8 cellular contexts compared by ENCODE assay signal in the genomic region with DNA sequence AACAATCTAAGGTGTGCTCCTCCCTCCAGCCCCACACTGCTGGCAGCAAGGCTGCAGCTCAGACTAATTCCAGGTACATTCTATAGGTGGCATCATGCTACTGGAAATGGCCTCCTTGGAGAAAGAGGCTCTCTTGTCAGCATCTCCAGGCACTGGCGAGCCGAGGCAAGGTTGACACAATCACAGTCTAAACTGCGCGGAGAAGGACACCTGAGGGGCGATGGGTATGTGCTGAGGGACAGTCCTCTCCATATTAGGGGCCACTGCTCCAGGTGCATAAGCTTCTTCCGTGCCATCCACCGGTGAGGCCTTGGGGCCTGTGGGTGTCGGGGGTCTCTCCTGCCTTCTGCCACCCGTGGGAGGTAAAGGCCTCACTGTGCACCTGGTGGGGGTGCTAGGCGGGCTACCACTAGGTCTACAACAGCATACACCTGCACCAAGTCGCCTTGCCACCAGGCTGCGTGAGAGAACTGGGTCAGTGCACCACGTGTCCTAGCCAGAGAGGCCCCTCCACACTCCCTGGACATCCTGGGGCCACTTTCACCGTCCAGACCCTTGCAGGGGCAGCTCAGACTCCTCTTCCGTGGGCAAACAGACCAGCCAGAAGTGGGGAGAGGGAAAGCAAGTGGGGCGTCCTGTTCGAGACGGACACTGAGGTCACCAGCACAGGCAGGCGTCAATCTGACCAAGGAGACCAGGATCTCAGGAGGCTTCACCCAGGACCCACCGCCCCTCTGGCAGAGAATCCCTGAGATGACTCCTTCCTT. TPM values are rescaled to one million over a fixed set of nuclear protein-coding genes. Genes with fewer than 3 reads are reported as not detected.
DNase-seq lines count a peak whose midpoint lies in the region; ATAC-seq and TF ChIP-seq lines count a peak whose summit lies in the region.

No MANE protein-coding gene starts in this region.

- intact Hi-C loops in heart left ventricle (cut with DNase I) = loop anchor here in 4 of 10 donors (2.0 to 10.0 kb wide), 6 partner anchors 30 to 183 kb away; a partner anchor contains a TSS
- intact Hi-C loops in testis (cut with DNase I; ENCODE audit: low total_unique reads) = no loop called here

- TF ChIP-seq CTCF in DND-41 (IDR thresholded peaks at IDR 0.05; ENCODE audit: borderline replicate concordance, extremely low read depth, low read length, poor library complexity, severe bottlenecking) = peak; percentile 64
- TF ChIP-seq CTCF in heart left ventricle (IDR thresholded peaks at IDR 0.05) = peak in 10 of 12 donors; percentile 14 to 47 (median 30)
- no peak for TF ChIP-seq CTCF in testis (IDR thresholded peaks at IDR 0.05)

- no peaks in the 10 kb centered on the region for H3K9me3 Mint-ChIP-seq in stimulated activated naive CD8-positive, alpha-beta T cell treated with anti-CD3 and anti-CD28 coated beads, Interleukin-15, amount 100 ng/mL, for 72 hours

- no peak overlapping the region for H2AFZ ChIP-seq in DND-41 (ENCODE audit: low read depth, low read length)

- H3K9ac ChIP-seq in DND-41 (ENCODE audit: low read depth, low read length) = no peak overlapping the region

- no peak for TF ChIP-seq EP300 in Ishikawa (IDR thresholded peaks at IDR 0.05; ENCODE audit: borderline replicate concordance)

- H3K27ac Mint-ChIP-seq in stimulated activated naive CD8-positive, alpha-beta T cell treated with anti-CD3 and anti-CD28 coated beads, Interleukin-15, amount 100 ng/mL, for 72 hours = no peak overlapping the region

- H3K9me3 ChIP-seq in DND-41 (ENCODE audit: insufficient read depth, low read length, severe bottlenecking) (no peaks in the 10 kb centered on the region), heart left ventricle (no peaks in the 10 kb centered on the region), testis (no peaks in the 10 kb centered on the region)

- peaks cover 82% of the 10 kb centered on the region for H3K27me3 Mint-ChIP-seq in stimulated activated naive CD8-positive, alpha-beta T cell treated with anti-CD3 and anti-CD28 coated beads, Interleukin-15, amount 100 ng/mL, for 72 hours

- H3K27ac ChIP-seq in DND-41 (ENCODE audit: low read length) (no peak overlapping the region), heart left ventricle (no peak overlapping the region), testis (no peak overlapping the region)

- H3K4me2 ChIP-seq in DND-41 (ENCODE audit: insufficient read depth, low read length) = no peak overlapping the region

- TF ChIP-seq POLR2A in heart left ventricle (IDR thresholded peaks at IDR 0.05) (no peak), testis (IDR thresholded peaks at IDR 0.05) (no peak)

- ATAC-seq in DND-41 (ENCODE audit: insufficient read depth, low read depth) (no peak), SK-N-SH treated with all-trans-retinoic acid at 6 μM for 48 hours (0 out of 3 replicates have a peak, but pooled peaks have one; percentile 4), heart left ventricle (peak; percentile 9 to 65 (median 42)), HG02798 (IDR thresholded peaks at IDR 0.05; ENCODE audit: poor library complexity, unreplicated experiment) (no peak), HG03439 (IDR thresholded peaks at IDR 0.05; ENCODE audit: unreplicated experiment) (no peak)
- peak; percentile 16 for ATAC-seq in stimulated activated naive CD8-positive, alpha-beta T cell treated with anti-CD3 and anti-CD28 coated beads, Interleukin-15, amount 100 ng/mL, for 72 hours

- peaks cover 78% of the 10 kb centered on the region for H3K4me1 Mint-ChIP-seq in stimulated activated naive CD8-positive, alpha-beta T cell treated with anti-CD3 and anti-CD28 coated beads, Interleukin-15, amount 100 ng/mL, for 72 hours

- H3K4me1 ChIP-seq in DND-41 (ENCODE audit: insufficient read depth, low read length) = peaks cover 59% of the 10 kb centered on the region
- peaks cover 0 to 51% (median 24%) of the 10 kb centered on the region in 12 donors for H3K4me1 ChIP-seq in heart left ventricle
- peaks cover 10% of the 10 kb centered on the region for H3K4me1 ChIP-seq in testis

- peak; percentile 96 for TF ChIP-seq RAD21 in Ishikawa (IDR thresholded peaks at IDR 0.05; ENCODE audit: low read depth)

- H3K4me3 Mint-ChIP-seq in stimulated activated naive CD8-positive, alpha-beta T cell treated with anti-CD3 and anti-CD28 coated beads, Interleukin-15, amount 100 ng/mL, for 72 hours = peak overlapping the region; percentile 47 to 67

- 30 to 50% (median 35%) methylated on average over 15 to 20 of the region's 20 CpGs for WGBS in heart left ventricle, 4 donors
- WGBS in testis, 2 donors = 20 to 24% methylated on average over 6 to 20 of the region's 20 CpGs

- DNase-seq in DND-41 (peak; percentile 39), heart left ventricle (no peak), testis (no peak)
- DNase-seq in stimulated activated naive CD8-positive, alpha-beta T cell treated with anti-CD3 and anti-CD28 coated beads, Interleukin-15, amount 100 ng/mL, for 72 hours = no peak

- H4K20me1 ChIP-seq in DND-41 (ENCODE audit: insufficient read depth, low read length) = no peaks in the 10 kb centered on the region

- peaks cover 1% of the 10 kb centered on the region; the same call in 1 of the 2 replicates for H3K79me2 ChIP-seq in DND-41 (ENCODE audit: insufficient read depth, low read length)

- H3K27me3 ChIP-seq in DND-41 (ENCODE audit: insufficient read depth, low read length, poor library complexity) = peaks cover 56% of the 10 kb centered on the region
- H3K27me3 ChIP-seq in heart left ventricle = peaks cover 75 to 94% (median 91%) of the 10 kb centered on the region in 9 donors
- H3K27me3 ChIP-seq in testis = peaks cover 6% of the 10 kb centered on the region

- no peak overlapping the region for H3K4me3 ChIP-seq in DND-41 (ENCODE audit: low read depth in 1 of 2, low read length in 2 of 2)
- H3K4me3 ChIP-seq in heart left ventricle = no peak overlapping the region
- no peak overlapping the region for H3K4me3 ChIP-seq in testis

- H3K36me3 ChIP-seq in DND-41 (ENCODE audit: insufficient read depth, low read length) (no peaks in the 10 kb centered on the region), heart left ventricle (no peaks in the 10 kb centered on the region), testis (ENCODE audit: low read depth, missing control alignments) (no peaks in the 10 kb centered on the region)

TF ChIP-seq in Ishikawa, 13 proteins besides CTCF, POLR2A, EP300 and RAD21:
- TF ChIP-seq, protein P1, sequence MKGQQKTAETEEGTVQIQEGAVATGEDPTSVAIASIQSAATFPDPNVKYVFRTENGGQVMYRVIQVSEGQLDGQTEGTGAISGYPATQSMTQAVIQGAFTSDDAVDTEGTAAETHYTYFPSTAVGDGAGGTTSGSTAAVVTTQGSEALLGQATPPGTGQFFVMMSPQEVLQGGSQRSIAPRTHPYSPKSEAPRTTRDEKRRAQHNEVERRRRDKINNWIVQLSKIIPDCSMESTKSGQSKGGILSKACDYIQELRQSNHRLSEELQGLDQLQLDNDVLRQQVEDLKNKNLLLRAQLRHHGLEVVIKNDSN (IDR thresholded peaks at IDR 0.05) = no peak
- no peak for TF ChIP-seq CEBPB (IDR thresholded peaks at IDR 0.05)
- TF ChIP-seq ZBTB7A (IDR thresholded peaks at IDR 0.05; ENCODE audit: low read depth) = no peak; the same call in 1 of the 2 replicates
- TF ChIP-seq FOXM1 (IDR thresholded peaks at IDR 0.05; ENCODE audit: borderline replicate concordance, low read depth) = no peak
- no peak for TF ChIP-seq YY1 (IDR thresholded peaks at IDR 0.05; ENCODE audit: low read depth)
- no peak for TF ChIP-seq CREB1 (IDR thresholded peaks at IDR 0.05; ENCODE audit: low read depth)
- TF ChIP-seq, protein P2, sequence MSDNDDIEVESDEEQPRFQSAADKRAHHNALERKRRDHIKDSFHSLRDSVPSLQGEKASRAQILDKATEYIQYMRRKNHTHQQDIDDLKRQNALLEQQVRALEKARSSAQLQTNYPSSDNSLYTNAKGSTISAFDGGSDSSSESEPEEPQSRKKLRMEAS (IDR thresholded peaks at IDR 0.05) = peak; percentile 28; the same call in 1 of the 2 replicates
TF ChIP-seq in Ishikawa: peak in this region for 1.

TF ChIP-seq in SK-N-SH treated with all-trans-retinoic acid at 6 μM for 48 hours, 23 proteins besides CTCF, POLR2A, EP300 and RAD21 (continues in another document):
- TF ChIP-seq BACH2 (CRISPR knock-in tag; IDR thresholded peaks at IDR 0.05; ENCODE audit: borderline replicate concordance) (no peak), ZNF8 (CRISPR knock-in tag; IDR thresholded peaks at IDR 0.05) (no peak), RARB (CRISPR knock-in tag; IDR thresholded peaks at IDR 0.05) (no peak), ESRRG (CRISPR knock-in tag; IDR thresholded peaks at IDR 0.05) (no peak), ZFP30 (CRISPR knock-in tag; IDR thresholded peaks at IDR 0.05) (no peak), ARNTL (CRISPR knock-in tag; IDR thresholded peaks at IDR 0.05; ENCODE audit: borderline replicate concordance, low read depth) (no peak), ZFP3 (CRISPR knock-in tag; IDR thresholded peaks at IDR 0.05) (no peak), ZNF70 (CRISPR knock-in tag; IDR thresholded peaks at IDR 0.05) (no peak)
- TF ChIP-seq, protein P3, sequence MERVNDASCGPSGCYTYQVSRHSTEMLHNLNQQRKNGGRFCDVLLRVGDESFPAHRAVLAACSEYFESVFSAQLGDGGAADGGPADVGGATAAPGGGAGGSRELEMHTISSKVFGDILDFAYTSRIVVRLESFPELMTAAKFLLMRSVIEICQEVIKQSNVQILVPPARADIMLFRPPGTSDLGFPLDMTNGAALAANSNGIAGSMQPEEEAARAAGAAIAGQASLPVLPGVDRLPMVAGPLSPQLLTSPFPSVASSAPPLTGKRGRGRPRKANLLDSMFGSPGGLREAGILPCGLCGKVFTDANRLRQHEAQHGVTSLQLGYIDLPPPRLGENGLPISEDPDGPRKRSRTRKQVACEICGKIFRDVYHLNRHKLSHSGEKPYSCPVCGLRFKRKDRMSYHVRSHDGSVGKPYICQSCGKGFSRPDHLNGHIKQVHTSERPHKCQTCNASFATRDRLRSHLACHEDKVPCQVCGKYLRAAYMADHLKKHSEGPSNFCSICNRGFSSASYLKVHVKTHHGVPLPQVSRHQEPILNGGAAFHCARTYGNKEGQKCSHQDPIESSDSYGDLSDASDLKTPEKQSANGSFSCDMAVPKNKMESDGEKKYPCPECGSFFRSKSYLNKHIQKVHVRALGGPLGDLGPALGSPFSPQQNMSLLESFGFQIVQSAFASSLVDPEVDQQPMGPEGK (CRISPR knock-in tag; IDR thresholded peaks at IDR 0.05; ENCODE audit: borderline replicate concordance) = no peak

RNA-seq across cellular contexts. Expression of a gene that starts 12.1 kb away (rescaled TPM):
- total RNA-seq in heart left ventricle (1 to 10 TPM; 1.5 to 9.2 (median 5.3) TPM), testis (10 to 100 TPM; 13.9 to 22.4 TPM)
- polyA plus RNA-seq in heart left ventricle (1 to 10 TPM; 3.6 to 5.1 TPM), testis (ENCODE audit: insufficient read depth, low read depth, low replicate concordance) (13.8 TPM)

RNA-seq across cellular contexts. Expression of a gene that starts 30.3 kb away (rescaled TPM):
- total RNA-seq in heart left ventricle (10 to 100 TPM; 16.7 to 41.1 (median 26.9) TPM), testis (10 to 100 TPM; 23.5 to 35.9 TPM)
- polyA plus RNA-seq in heart left ventricle (10 to 100 TPM; 10.9 to 14.2 TPM), testis (ENCODE audit: insufficient read depth, low read depth, low replicate concordance) (11.5 TPM)

RNA-seq across cellular contexts. Expression of a gene that starts 31.0 kb away (rescaled TPM):
- 1 to 10 TPM; 2.4 to 4.3 (median 3.2) TPM for total RNA-seq in heart left ventricle
- 1 to 10 TPM; 2.9 TPM for polyA plus RNA-seq in heart left ventricle
- total RNA-seq in testis = 10 to 100 TPM; 27.1 to 30.7 TPM
- polyA plus RNA-seq in testis (ENCODE audit: insufficient read depth, low read depth, low replicate concordance) = 19.4 TPM

Comparison
In these comparisons a context has a peak if more than half of its experiments do, and no peak if none do; other contexts are left out.
1. ATAC-seq: peak in SK-N-SH treated with all-trans-retinoic acid at 6 μM for 48 hours (single experiment), heart left ventricle (4 of 4) and stimulated activated naive CD8-positive, alpha-beta T cell treated with anti-CD3 and anti-CD28 coated beads, Interleukin-15, amount 100 ng/mL, for 72 hours (single experiment); none in DND-41 (single experiment), HG02798 (single experiment) and HG03439 (single experiment).
2. CTCF ChIP-seq: peak in DND-41 (single experiment) and heart left ventricle (10 of 12); none in testis (0 of 3).
3. RNA of a gene that starts 31.0 kb away (total RNA-seq): 27.1 to 30.7 TPM in testis; 2.4 to 4.3 TPM in heart left ventricle; every median in the first group is over 4 times any median in the second.